Comparison of ENCODE assay signal across 8 cellular contexts in genomic region chr17:51165680-51166197, GRCh38. TPM values are rescaled to one million over a fixed set of nuclear protein-coding genes. Genes with fewer than 3 reads are reported as not detected.
DNase-seq lines count a peak whose midpoint lies in the region; ATAC-seq, FAIRE-seq and TF ChIP-seq lines count a peak whose summit lies in the region.

No MANE protein-coding gene starts in this region.

- peaks cover 10 to 33% (median 23%) of the 10 kb centered on the region in 4 donors for H3K4me1 Mint-ChIP-seq in naive thymus-derived CD8-positive, alpha-beta T cell

- no peaks in the 10 kb centered on the region for H3K9me3 Mint-ChIP-seq in naive thymus-derived CD8-positive, alpha-beta T cell

- ATAC-seq in HG02943 (IDR thresholded peaks at IDR 0.05; ENCODE audit: low read depth, unreplicated experiment), result peak; percentile 30
- peak; percentile 25 to 42 for ATAC-seq in naive thymus-derived CD8-positive, alpha-beta T cell

- no peak for FAIRE-seq in endothelial cell of umbilical vein (lab: Jason Lieb, UNC)

- peak overlapping the region; percentile 35 to 59 (median 45) for H3K4me3 ChIP-seq in endothelial cell of umbilical vein (replicated peaks in 1 of 3; ENCODE audit: insufficient read depth in 1 of 3, low read depth in 1 of 3, low read length in 3 of 3)

- H3K4me3 Mint-ChIP-seq in naive thymus-derived CD8-positive, alpha-beta T cell, result peak overlapping the region; percentile 82 to 99 (median 94)

- peak overlapping the region; percentile 67 for H3K27ac ChIP-seq in endothelial cell of umbilical vein (ENCODE audit: insufficient read depth, low read depth, low read length)

- BruUV-seq in endothelial cell of umbilical vein (replicated peaks; lab: Mats Ljungman, UMichigan), result TSS peak; percentile 62

- peak overlapping the region; percentile 84 for H3K9ac ChIP-seq in endothelial cell of umbilical vein (replicated peaks; ENCODE audit: extremely low read depth, insufficient read depth, low read length)

- H3K36me3 ChIP-seq in endothelial cell of umbilical vein (ENCODE audit: control insufficient read depth in 2 of 2, extremely low read depth in 1 of 2, insufficient read depth in 2 of 2, low read length in 2 of 2), result peaks cover 13 to 17% of the 10 kb centered on the region in 2 experiments

- peaks cover 0 to 46% (median 8%) of the 10 kb centered on the region in 3 donors for H3K36me3 Mint-ChIP-seq in naive thymus-derived CD8-positive, alpha-beta T cell

- peak overlapping the region; percentile 77 for H3K4me2 ChIP-seq in endothelial cell of umbilical vein (ENCODE audit: insufficient read depth, low read length)

- dilution Hi-C loops in endothelial cell of umbilical vein (cut with MboI; ENCODE audit: extremely low pct_ligation_motif_present, low sequenced_read_pairs), result no loop called here

- CTCF ChIA-PET in endothelial cell of umbilical vein (lab: Charles Lee), result interaction anchor here (0.6 to 2.1 kb wide), 10 partner anchors 10 to 409 kb away, joined by 3 to 8 read pairs (median 5); partner anchors contain the start of genes NME1, SPAG9 and UTP18

- POLR2A ChIA-PET in endothelial cell of umbilical vein (lab: Charles Lee), result interaction anchor here (0.6 to 1.0 kb wide), 2 partner anchors 45 to 299 kb away, joined by 3 read pairs; partner anchors contain the start of genes SPAG9 and TOB1
- POLR2A ChIA-PET in naive thymus-derived CD8-positive, alpha-beta T cell (lab: Charles Lee), result interaction anchor here (1.0 to 2.1 kb wide), 5 partner anchors 10 to 299 kb away, joined by 3 to 18 read pairs (median 7); partner anchors contain the start of genes NME1, SPAG9 and TOB1

- H3K9me1 ChIP-seq in endothelial cell of umbilical vein (replicated peaks; ENCODE audit: control insufficient read depth, extremely low read depth, insufficient read depth, low read length), result no peaks in the 10 kb centered on the region

- peaks cover 24% of the 10 kb centered on the region for H3K79me2 ChIP-seq in endothelial cell of umbilical vein (ENCODE audit: control insufficient read depth, insufficient read depth, low read length)

- TF ChIP-seq POLR2A in endothelial cell of umbilical vein (IDR thresholded peaks at IDR 0.05; ENCODE audit: low read depth, low read length), result no peak

- no peaks in the 10 kb centered on the region for H3K27me3 ChIP-seq in endothelial cell of umbilical vein (ENCODE audit: control insufficient read depth in 2 of 2, insufficient read depth in 2 of 2, low read length in 2 of 2)

- peaks cover 16% of the 10 kb centered on the region for H3K4me1 ChIP-seq in endothelial cell of umbilical vein (ENCODE audit: control insufficient read depth, extremely low read depth, insufficient read depth, low read length)

- no peaks in the 10 kb centered on the region for H3K9me3 ChIP-seq in endothelial cell of umbilical vein (replicated peaks; ENCODE audit: control insufficient read depth, insufficient read depth, low read length)

- intact Hi-C loops in endothelial cell of umbilical vein (cut with micrococcal nuclease), result loop anchor here (1.0 kb wide), 2 partner anchors 12 to 95 kb away; partner anchors contain the start of genes MBTD1, NME1 and UTP18

- no peaks in the 10 kb centered on the region for H4K20me1 ChIP-seq in endothelial cell of umbilical vein (replicated peaks; ENCODE audit: control insufficient read depth, extremely low read depth, insufficient read depth, low read length)

- DNase-seq in NCI-H510A treated with DMSO at 0.1 percent for 48 hours (lab: John Stamatoyannopoulos, UW) (peak; percentile 67), NCI-H510A (lab: John Stamatoyannopoulos, UW) (no peak), SW480 (ENCODE audit: low spot score) (peak; percentile 32), endothelial cell of umbilical vein (ENCODE audit: low read depth, low spot score) (no peak), putamen (ENCODE audit: low spot score) (no peak), SW 1271 (lab: John Stamatoyannopoulos, UW) (no peak)
- DNase-seq in naive thymus-derived CD8-positive, alpha-beta T cell, result peak in 5 of 10 donors; percentile 3 to 49 (median 19)

- peak overlapping the region; percentile 96 for H2AFZ ChIP-seq in endothelial cell of umbilical vein (ENCODE audit: low read depth, low read length)

- TF ChIP-seq CTCF in endothelial cell of umbilical vein (IDR thresholded peaks at IDR 0.05; ENCODE audit: extremely low read depth in 1 of 2, insufficient read depth in 1 of 2, low read depth in 1 of 2, low read length in 2 of 2), result no peak

- H3K27me3 Mint-ChIP-seq in naive thymus-derived CD8-positive, alpha-beta T cell, result no peaks in the 10 kb centered on the region

- H3K27ac Mint-ChIP-seq in naive thymus-derived CD8-positive, alpha-beta T cell, result peak overlapping the region; percentile 92 to 98 (median 96)

TF ChIP-seq in endothelial cell of umbilical vein, 7 proteins besides CTCF, POLR2A, EP300 and RAD21:
- no peak for TF ChIP-seq EZH2 (IDR thresholded peaks at IDR 0.05; ENCODE audit: borderline replicate concordance, low read depth, low read length, severe bottlenecking)
- TF ChIP-seq GATA2 (IDR thresholded peaks at IDR 0.05; ENCODE audit: insufficient read depth, insufficient read length, low read depth, low read length), result no peak
- peak; percentile 74 for TF ChIP-seq POLR2AphosphoS5 (IDR thresholded peaks at IDR 0.05; ENCODE audit: insufficient read depth, low read depth, low read length)

RNA-seq across cellular contexts. Expression of gene NME2, which starts 0.5 kb away (rescaled TPM):
- 555 and 565 TPM in 2 replicates for total RNA-seq in endothelial cell of umbilical vein
- 677 and 833 TPM in 2 replicates for polyA plus RNA-seq in endothelial cell of umbilical vein
- 796 and 815 TPM in 2 replicates for polyA plus RNA-seq in endothelial cell of umbilical vein (2011; cell fraction: cytosol; rRNA removed)
- polyA plus RNA-seq in endothelial cell of umbilical vein (2011; cell fraction: nucleus; rRNA removed), result 217 and 247 TPM in 2 replicates
- 900 and 1,058 TPM in 2 replicates for polyA plus RNA-seq in endothelial cell of umbilical vein (2012)
- 187 and 204 TPM in 2 replicates for polyA minus RNA-seq in endothelial cell of umbilical vein
- polyA minus RNA-seq in endothelial cell of umbilical vein (2011; cell fraction: cytosol; rRNA and poly(A)+ RNA removed), result 242 TPM
- 34.2 and 52.2 TPM in 2 replicates for polyA minus RNA-seq in endothelial cell of umbilical vein (2011; cell fraction: nucleus; rRNA and poly(A)+ RNA removed)
- total RNA-seq in naive thymus-derived CD8-positive, alpha-beta T cell, result 100 to 1,000 TPM; 186 to 198 TPM
- 100 to 1,000 TPM; 286 to 385 (median 338) TPM for polyA plus RNA-seq in naive thymus-derived CD8-positive, alpha-beta T cell

RNA-seq across cellular contexts. Expression of gene NME1, which starts 12.4 kb away (rescaled TPM):
- 214 and 215 TPM in 2 replicates for total RNA-seq in endothelial cell of umbilical vein
- 266 and 326 TPM in 2 replicates for polyA plus RNA-seq in endothelial cell of umbilical vein
- polyA plus RNA-seq in endothelial cell of umbilical vein (2011; cell fraction: cytosol; rRNA removed), result 315 and 403 TPM in 2 replicates
- polyA plus RNA-seq in endothelial cell of umbilical vein (2011; cell fraction: nucleus; rRNA removed), result 134 and 163 TPM in 2 replicates
- polyA plus RNA-seq in endothelial cell of umbilical vein (2012), result 222 and 302 TPM in 2 replicates
- 106 and 107 TPM in 2 replicates for polyA minus RNA-seq in endothelial cell of umbilical vein
- polyA minus RNA-seq in endothelial cell of umbilical vein (2011; cell fraction: cytosol; rRNA and poly(A)+ RNA removed), result 75.4 TPM
- polyA minus RNA-seq in endothelial cell of umbilical vein (2011; cell fraction: nucleus; rRNA and poly(A)+ RNA removed), result 18.8 and 21.3 TPM in 2 replicates
- 10 to 100 TPM; 15.8 to 20.0 TPM for total RNA-seq in naive thymus-derived CD8-positive, alpha-beta T cell
- polyA plus RNA-seq in naive thymus-derived CD8-positive, alpha-beta T cell, result 10 to 100 TPM; 64.6 to 95.2 (median 82.1) TPM

RNA-seq across cellular contexts. Expression of gene SPAG9, which starts 45.1 kb away (rescaled TPM):
- total RNA-seq in endothelial cell of umbilical vein, result 73.5 and 75.0 TPM in 2 replicates
- polyA plus RNA-seq in endothelial cell of umbilical vein, result 13.1 and 16.5 TPM in 2 replicates
- 13.7 and 15.8 TPM in 2 replicates for polyA plus RNA-seq in endothelial cell of umbilical vein (2011; cell fraction: cytosol; rRNA removed)
- 88.6 and 102 TPM in 2 replicates for polyA plus RNA-seq in endothelial cell of umbilical vein (2011; cell fraction: nucleus; rRNA removed)
- polyA plus RNA-seq in endothelial cell of umbilical vein (2012), result 54.2 and 63.3 TPM in 2 replicates
- 80.7 and 108 TPM in 2 replicates for polyA minus RNA-seq in endothelial cell of umbilical vein
- 26.9 TPM for polyA minus RNA-seq in endothelial cell of umbilical vein (2011; cell fraction: cytosol; rRNA and poly(A)+ RNA removed)
- polyA minus RNA-seq in endothelial cell of umbilical vein (2011; cell fraction: nucleus; rRNA and poly(A)+ RNA removed), result 99.5 and 126 TPM in 2 replicates
- total RNA-seq in naive thymus-derived CD8-positive, alpha-beta T cell, result 10 to 100 TPM; 52.4 to 58.0 TPM
- 1 to 10 TPM; 2.1 to 3.9 (median 2.8) TPM for polyA plus RNA-seq in naive thymus-derived CD8-positive, alpha-beta T cell

Comparison
In these comparisons a context has a peak if more than half of its experiments do, and no peak if none do; other contexts are left out.
1. DNase-seq: peak in NCI-H510A treated with DMSO at 0.1 percent for 48 hours (single experiment) and SW480 (single experiment); none in NCI-H510A (single experiment), endothelial cell of umbilical vein (single experiment), putamen (single experiment) and SW 1271 (0 of 2).
2. RNA of gene NME1, which starts 12.4 kb away (total RNA-seq): 214 to 215 TPM in endothelial cell of umbilical vein; 15.8 to 20.0 TPM in naive thymus-derived CD8-positive, alpha-beta T cell; every median in the first group is over 10 times any median in the second.